17 cellular contexts compared by ENCODE assay signal in the genomic region with DNA sequence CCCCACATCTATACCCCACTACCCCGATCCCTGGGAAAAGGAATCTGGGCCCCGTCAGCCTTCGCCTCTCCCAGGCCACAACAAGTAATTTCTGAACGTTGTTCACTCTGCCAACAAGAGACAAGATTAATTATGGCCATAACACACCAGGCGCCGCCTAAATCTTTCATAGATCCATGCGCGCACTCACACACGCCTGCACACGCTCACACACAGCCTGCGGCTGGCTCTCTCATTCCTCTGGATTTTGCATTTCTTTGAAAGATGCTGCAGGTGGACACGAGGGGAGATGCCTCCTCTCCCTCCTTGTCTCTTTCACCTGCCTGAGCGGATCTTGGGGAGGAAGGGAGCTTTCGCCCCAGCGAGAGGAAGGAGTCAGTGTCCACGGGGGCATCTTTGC. TPM values are rescaled to one million over a fixed set of nuclear protein-coding genes. Genes with fewer than 3 reads are reported as not detected.
DNase-seq lines count a peak whose midpoint lies in the region; ATAC-seq, FAIRE-seq and TF ChIP-seq lines count a peak whose summit lies in the region.
"Had no signal": no experiment of that assay in that cellular context is flagged by ENCODE, and none has a peak within 500 bp of the region (broad histone marks: within the 10 kb centered on the region; RNA-seq: fewer than 3 reads in every experiment).

No MANE protein-coding gene starts in this region.

- H3K27me3 ChIP-seq in GM23338 (ENCODE audit: insufficient read depth) (no peaks in the 10 kb centered on the region), astrocyte (ENCODE audit: insufficient read depth, low read length) (peaks cover 6% of the 10 kb centered on the region), esophagus (ENCODE audit: control insufficient read depth in 1 of 2, insufficient read depth in 2 of 2, low read length in 2 of 2) (no peaks in the 10 kb centered on the region)
- H3K27me3 ChIP-seq: BLaER1 treated with 17β-estradiol and CSF1 and Interleukin-3, amounts not matched to agents 10 nM and 100 nM had no signal

- H3K9me3 ChIP-seq in astrocyte (ENCODE audit: insufficient read depth, low read depth, low read length) (no peaks in the 10 kb centered on the region), esophagus (ENCODE audit: control insufficient read depth in 2 of 2, insufficient read depth in 1 of 2, low read depth in 1 of 2, low read length in 1 of 2) (no peaks in the 10 kb centered on the region)
- H3K9me3 ChIP-seq: BLaER1 treated with 17β-estradiol and CSF1 and Interleukin-3, amounts not matched to agents 10 nM and 100 nM had no signal

- H3K36me3 Mint-ChIP-seq in GM23338 (ENCODE audit: low read depth) (no peaks in the 10 kb centered on the region), astrocyte (ENCODE audit: low read depth, unreplicated experiment) (no peaks in the 10 kb centered on the region), mesothelial cell of epicardium (no peaks in the 10 kb centered on the region)
- H3K36me3 Mint-ChIP-seq: CD4-positive, CD25-positive, alpha-beta regulatory T cell had no signal

- 39 to 62% methylated on average over 16 of the region's 16 CpGs for WGBS in esophagus, 2 donors

- TF ChIP-seq CTCF in GM23338 (conservative IDR thresholded peaks at IDR 0.05; ENCODE audit: low read depth in 2 of 2) (no peak), astrocyte (IDR thresholded peaks at IDR 0.05; ENCODE audit: insufficient read depth, low read depth, low read length) (no peak), mesothelial cell of epicardium (IDR thresholded peaks at IDR 0.05; ENCODE audit: unreplicated experiment) (no peak)

- no peaks in the 10 kb centered on the region for H3K9me3 Mint-ChIP-seq in GM23338
- H3K9me3 Mint-ChIP-seq in astrocyte (ENCODE audit: unreplicated experiment) = no peaks in the 10 kb centered on the region
- H3K9me3 Mint-ChIP-seq in mesothelial cell of epicardium = no peaks in the 10 kb centered on the region

- H3K79me2 ChIP-seq in GM23338 (replicated peaks; ENCODE audit: insufficient read depth) (no peaks in the 10 kb centered on the region), astrocyte (ENCODE audit: insufficient read depth, low read length) (no peaks in the 10 kb centered on the region)

- no peak overlapping the region for H3K9ac ChIP-seq in astrocyte (ENCODE audit: low read length)
- H3K9ac ChIP-seq: BLaER1 treated with 17β-estradiol and CSF1 and Interleukin-3, amounts not matched to agents 10 nM and 100 nM had no signal

- H2AFZ ChIP-seq in GM23338 (0 out of 2 replicates have a peak overlapping the region, but pooled peaks have one; percentile 18), astrocyte (ENCODE audit: low read depth, low read length) (no peak overlapping the region)

- no peak overlapping the region for H3K4me3 Mint-ChIP-seq in GM23338
- peak overlapping the region; percentile 27 for H3K4me3 Mint-ChIP-seq in astrocyte (ENCODE audit: unreplicated experiment)
- H3K4me3 Mint-ChIP-seq in mesothelial cell of epicardium = no peak overlapping the region
- H3K4me3 Mint-ChIP-seq: CD4-positive, CD25-positive, alpha-beta regulatory T cell had no signal

- H3K27me3 Mint-ChIP-seq in GM23338 (ENCODE audit: insufficient read depth, low read depth, poor library complexity) (peaks cover 5% of the 10 kb centered on the region), astrocyte (ENCODE audit: low read depth, unreplicated experiment) (peaks cover 33% of the 10 kb centered on the region), mesothelial cell of epicardium (ENCODE audit: low read depth) (peaks cover 20% of the 10 kb centered on the region)
- H3K27me3 Mint-ChIP-seq: CD4-positive, CD25-positive, alpha-beta regulatory T cell had no signal

- H3K4me3 ChIP-seq in GM23338 (no peak overlapping the region), astrocyte (ENCODE audit: insufficient read depth, low read depth, low read length) (no peak overlapping the region), esophagus (ENCODE audit: low read depth in 1 of 2, low read length in 2 of 2) (no peak overlapping the region)
- H3K4me3 ChIP-seq: BLaER1 treated with 17β-estradiol and CSF1 and Interleukin-3, amounts not matched to agents 10 nM and 100 nM had no signal

- H3K36me3 ChIP-seq in GM23338 (ENCODE audit: insufficient read depth) = no peaks in the 10 kb centered on the region
- no peaks in the 10 kb centered on the region for H3K36me3 ChIP-seq in astrocyte (ENCODE audit: insufficient read depth, low read length)
- no peaks in the 10 kb centered on the region for H3K36me3 ChIP-seq in esophagus (ENCODE audit: control insufficient read depth in 2 of 2, insufficient read depth in 2 of 2, low read length in 1 of 2)
- H3K36me3 ChIP-seq: BLaER1 treated with 17β-estradiol and CSF1 and Interleukin-3, amounts not matched to agents 10 nM and 100 nM had no signal

- no peaks in the 10 kb centered on the region; the same call in 2 of the 3 replicates for H3K4me1 Mint-ChIP-seq in GM23338
- H3K4me1 Mint-ChIP-seq in astrocyte (ENCODE audit: low read depth, unreplicated experiment) = no peaks in the 10 kb centered on the region
- peaks cover 9% of the 10 kb centered on the region for H3K4me1 Mint-ChIP-seq in mesothelial cell of epicardium
- H3K4me1 Mint-ChIP-seq: CD4-positive, CD25-positive, alpha-beta regulatory T cell had no signal

- no peaks in the 10 kb centered on the region for H3F3A ChIP-seq in GM23338 (replicated peaks; ENCODE audit: low read depth)

- H3K4me2 ChIP-seq in GM23338 (no peak overlapping the region), astrocyte (ENCODE audit: low read length) (no peak overlapping the region)
- H3K4me2 ChIP-seq: BLaER1 treated with 17β-estradiol and CSF1 and Interleukin-3, amounts not matched to agents 10 nM and 100 nM had no signal

- H3K27ac Mint-ChIP-seq in GM23338 (no peak overlapping the region), astrocyte (ENCODE audit: unreplicated experiment) (no peak overlapping the region), mesothelial cell of epicardium (peak overlapping the region; percentile 68)
- H3K27ac Mint-ChIP-seq: CD4-positive, CD25-positive, alpha-beta regulatory T cell had no signal

- DNase-seq in GM23338 (ENCODE audit: low spot score) = no peak
- no peak for DNase-seq in astrocyte (ENCODE audit: low read depth)
- DNase-seq in mesothelial cell of epicardium (ENCODE audit: low spot score in 2 of 2, unreplicated experiment in 2 of 2) = no peak
- DNase-seq in T1000 (lab: John Stamatoyannopoulos, UW) = no peak
- DNase-seq in sciatic nerve (ENCODE audit: low spot score) = no peak
- DNase-seq: 8988T; CD4-positive, CD25-positive, alpha-beta regulatory T cell; DMS53; GF-D8; H7 had no signal

- no peaks in the 10 kb centered on the region for H3K4me1 ChIP-seq in GM23338 (ENCODE audit: insufficient read depth)
- H3K4me1 ChIP-seq in astrocyte (ENCODE audit: insufficient read depth, low read length) = no peaks in the 10 kb centered on the region
- H3K4me1 ChIP-seq in esophagus (ENCODE audit: control insufficient read depth in 2 of 2, insufficient read depth in 2 of 2, low read length in 1 of 2) = peaks cover 0 to 5% of the 10 kb centered on the region in 2 donors

- intact Hi-C loops in sciatic nerve (cut with DNase I) = no loop called here

- no peaks in the 10 kb centered on the region for H3K9me2 ChIP-seq in GM23338 (ENCODE audit: insufficient read depth)

- FAIRE-seq in astrocyte (lab: Jason Lieb, UNC) = no peak
- FAIRE-seq: GM19239, HepG2, HTR-8/SVneo had no signal

- H3K27ac ChIP-seq in GM23338 (ENCODE audit: low read depth) = no peak overlapping the region
- H3K27ac ChIP-seq in astrocyte (ENCODE audit: low read depth, low read length) = no peak overlapping the region
- peak overlapping the region; percentile 17 to 65 for H3K27ac ChIP-seq in esophagus (ENCODE audit: low read depth in 2 of 2, low read length in 1 of 2)
- H3K27ac ChIP-seq: BLaER1 treated with 17β-estradiol and CSF1 and Interleukin-3, amounts not matched to agents 10 nM and 100 nM had no signal

- ATAC-seq in GM23338 (no peak), HG03378 (IDR thresholded peaks at IDR 0.05; ENCODE audit: unreplicated experiment) (no peak), HG02763 (IDR thresholded peaks at IDR 0.05; ENCODE audit: unreplicated experiment) (no peak), sciatic nerve (no peak)
- ATAC-seq: HepG2 had no signal

- H4K20me1 ChIP-seq in GM23338 (replicated peaks; ENCODE audit: insufficient read depth) = no peaks in the 10 kb centered on the region
- no peaks in the 10 kb centered on the region for H4K20me1 ChIP-seq in astrocyte (ENCODE audit: insufficient read depth, low read length)
- H4K20me1 ChIP-seq: BLaER1 treated with 17β-estradiol and CSF1 and Interleukin-3, amounts not matched to agents 10 nM and 100 nM had no signal

TF ChIP-seq in GM23338, 12 proteins besides CTCF, POLR2A, EP300 and RAD21 (continues in another document):
- TF ChIP-seq EZH2 (IDR thresholded peaks at IDR 0.05; ENCODE audit: low read depth, unreplicated experiment) = no peak
- no peak for TF ChIP-seq ZNF331 (CRISPR knock-in tag; IDR thresholded peaks at IDR 0.05; ENCODE audit: low read depth)
- TF ChIP-seq CREB1 (CRISPR knock-in tag; IDR thresholded peaks at IDR 0.05; ENCODE audit: low read depth) = no peak
- TF ChIP-seq ZNF114 (CRISPR knock-in tag; IDR thresholded peaks at IDR 0.05) = no peak
- TF ChIP-seq POLR2AphosphoS5 (IDR thresholded peaks at IDR 0.05; ENCODE audit: low read depth) = no peak
- TF ChIP-seq STAT1 (IDR thresholded peaks at IDR 0.05; ENCODE audit: unreplicated experiment) = no peak
- no peak for TF ChIP-seq JUNB (IDR thresholded peaks at IDR 0.05; ENCODE audit: unreplicated experiment)
- no peak for TF ChIP-seq NANOG (IDR thresholded peaks at IDR 0.05; ENCODE audit: borderline replicate concordance)

RNA-seq across cellular contexts. Expression of gene ZNRF4, which starts 17.1 kb away (rescaled TPM):
- total RNA-seq in GM23338 (2014; rRNA removed; shearing (Covaris generic)) = not detected in 2 replicates
- not detected in 2 replicates for polyA plus RNA-seq in GM23338 (2016; fragmentation: Nextera tagmentation; extraction: Ambion mirVana)
- total RNA-seq in astrocyte = 0.19 TPM in 1 of 2 replicates, not detected in the other
- polyA plus RNA-seq in esophagus = not detected
- not detected in 3 replicates for total RNA-seq in mesothelial cell of epicardium
- total RNA-seq in sciatic nerve = not detected
- total RNA-seq: CD4-positive, CD25-positive, alpha-beta regulatory T cell; H7; HepG2 had no signal
- polyA plus RNA-seq: CD4-positive, CD25-positive, alpha-beta regulatory T cell; HepG2 had no signal

Comparison
In these comparisons a context has a peak if more than half of its experiments do, and no peak if none do; other contexts are left out.
1. H3K27ac ChIP-seq: peak in esophagus (2 of 2); none in GM23338 (single experiment) and astrocyte (single experiment).